In genomic region chr4:51894246-51894645, GRCh38 we compare ENCODE assay signal across 2 cellular contexts.
TF ChIP-seq lines count a peak whose summit lies in the region.

No MANE protein-coding gene starts in this region.

TF ChIP-seq in liver, 16 proteins besides CTCF, POLR2A, EP300 and RAD21:
- TF ChIP-seq JUND (IDR thresholded peaks at IDR 0.05) (peak in 1 of 2 donors; percentile 26), EGR1 (IDR thresholded peaks at IDR 0.05; ENCODE audit: low read depth in 2 of 2) (no peak), TAF1 (conservative IDR thresholded peaks at IDR 0.05) (no peak), SP1 (IDR thresholded peaks at IDR 0.05) (peak; percentile 45), RXRA (IDR thresholded peaks at IDR 0.05) (peak in 1 of 2 donors; percentile 33), ZBTB33 (IDR thresholded peaks at IDR 0.05) (peak; percentile 8), HNF4A (conservative IDR thresholded peaks at IDR 0.05) (peak; percentile 63 to 65)

TF ChIP-seq in HepG2, 621 proteins besides CTCF, POLR2A, EP300 and RAD21:
- TF ChIP-seq SP140L (CRISPR knock-in tag; IDR thresholded peaks at IDR 0.05; ENCODE audit: borderline replicate concordance) (no peak), CEBPB (IDR thresholded peaks at IDR 0.05; ENCODE audit: borderline replicate concordance, low read depth, low read length) (no peak), IRX3 (CRISPR knock-in tag; IDR thresholded peaks at IDR 0.05; ENCODE audit: borderline replicate concordance, low read depth) (no peak), ZNF614 (CRISPR knock-in tag; IDR thresholded peaks at IDR 0.05; ENCODE audit: borderline replicate concordance) (no peak), ZNF850 (CRISPR knock-in tag; conservative IDR thresholded peaks at IDR 0.05) (no peak), STAG1 (CRISPR knock-in tag; IDR thresholded peaks at IDR 0.05) (no peak), ZBTB20 (CRISPR knock-in tag; IDR thresholded peaks at IDR 0.05; ENCODE audit: borderline replicate concordance, low read depth) (no peak), ZNF644 (CRISPR knock-in tag; IDR thresholded peaks at IDR 0.05; ENCODE audit: low read depth) (no peak), ZNF180 (CRISPR knock-in tag; IDR thresholded peaks at IDR 0.05; ENCODE audit: borderline replicate concordance, low read depth) (no peak), ZNF781 (CRISPR knock-in tag; IDR thresholded peaks at IDR 0.05; ENCODE audit: borderline replicate concordance, not compliant biosample characterization) (no peak), ZNF224 (CRISPR knock-in tag; IDR thresholded peaks at IDR 0.05) (no peak), BORCS8-MEF2B (CRISPR knock-in tag; IDR thresholded peaks at IDR 0.05) (no peak), CHCHD3 (CRISPR knock-in tag; IDR thresholded peaks at IDR 0.05) (no peak), XRCC5 (optimal IDR thresholded peaks at IDR 0.05; ENCODE audit: low read length) (no peak), ATAD3A (CRISPR knock-in tag; IDR thresholded peaks at IDR 0.05) (no peak)
- TF ChIP-seq, protein P1, sequence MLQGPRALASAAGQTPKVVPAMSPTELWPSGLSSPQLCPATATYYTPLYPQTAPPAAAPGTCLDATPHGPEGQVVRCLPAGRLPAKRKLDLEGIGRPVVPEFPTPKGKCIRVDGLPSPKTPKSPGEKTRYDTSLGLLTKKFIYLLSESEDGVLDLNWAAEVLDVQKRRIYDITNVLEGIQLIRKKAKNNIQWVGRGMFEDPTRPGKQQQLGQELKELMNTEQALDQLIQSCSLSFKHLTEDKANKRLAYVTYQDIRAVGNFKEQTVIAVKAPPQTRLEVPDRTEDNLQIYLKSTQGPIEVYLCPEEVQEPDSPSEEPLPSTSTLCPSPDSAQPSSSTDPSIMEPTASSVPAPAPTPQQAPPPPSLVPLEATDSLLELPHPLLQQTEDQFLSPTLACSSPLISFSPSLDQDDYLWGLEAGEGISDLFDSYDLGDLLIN (CRISPR knock-in tag; IDR thresholded peaks at IDR 0.05; ENCODE audit: borderline replicate concordance): no peak
